8 cellular contexts compared by ENCODE assay signal in genomic region chr2:60756097-60757087, GRCh38. TPM values are rescaled to one million over a fixed set of nuclear protein-coding genes. Genes with fewer than 3 reads are reported as not detected.
DNase-seq lines count a peak whose midpoint lies in the region; ATAC-seq and TF ChIP-seq lines count a peak whose summit lies in the region.

Gene PAPOLG, plus strand, starts transcription at chr2:60756268. Its CDS starts 211 bp downstream, at chr2:60756479.

- DNase-seq in AG08395 (ENCODE audit: low spot score) (peak; percentile 98), NCI-H345 (lab: John Stamatoyannopoulos, UW) (peak; percentile 95), activated B cell treated with CpG ODN at 0.5 μM for 24 hours (peak; percentile 96), iris pigment epithelial cell (ENCODE audit: low read depth) (peak; percentile 93)
- peak; percentile 91 for DNase-seq in central memory CD4-positive, alpha-beta T cell
- peak; percentile 97 for DNase-seq in stimulated activated CD4-positive, alpha-beta T cell treated with anti-CD3 and anti-CD28 coated beads, Interleukin-12 subunit alpha, Interleukin-12 subunit beta, amount 100 ng/mL, for 4 hours

- H3K36me3 Mint-ChIP-seq in activated B cell treated with CpG ODN at 0.5 μM for 24 hours (ENCODE audit: low read depth): peaks cover 27% of the 10 kb centered on the region

- no peaks in the 10 kb centered on the region for H3K9me3 Mint-ChIP-seq in activated B cell treated with CpG ODN at 0.5 μM for 24 hours

- POLR2A ChIA-PET in activated B cell treated with CpG ODN at 0.5 μM for 24 hours (lab: Charles Lee): interaction anchor here (0.5 to 2.0 kb wide), 14 partner anchors 11 to 782 kb away, joined by 3 to 11 read pairs (median 5); partner anchors contain the start of genes PEX13, PUS10, REL and XPO1

- no peak for TF ChIP-seq CTCF in activated B cell treated with CpG ODN at 0.5 μM for 24 hours (IDR thresholded peaks at IDR 0.05)

- H3K4me3 Mint-ChIP-seq in activated B cell treated with CpG ODN at 0.5 μM for 24 hours: peak within 1 kb of the TSS; percentile 100

- TF ChIP-seq POLR2A in GM18951 (IDR thresholded peaks at IDR 0.05; ENCODE audit: extremely low read depth, insufficient read depth, insufficient read length): peak; percentile 83

- CTCF ChIA-PET in activated B cell treated with CpG ODN at 0.5 μM for 24 hours (lab: Charles Lee): interaction anchor here (1.0 to 1.4 kb wide), 2 partner anchors 9 to 49 kb away, joined by 3 read pairs; no protein-coding TSS in a partner anchor

- H3K4me1 Mint-ChIP-seq in activated B cell treated with CpG ODN at 0.5 μM for 24 hours: peaks cover 29% of the 10 kb centered on the region

- peak within 1 kb of the TSS; percentile 99 for H3K27ac Mint-ChIP-seq in activated B cell treated with CpG ODN at 0.5 μM for 24 hours

- ATAC-seq in HG03196 (IDR thresholded peaks at IDR 0.05; ENCODE audit: unreplicated experiment): peak; percentile 98
- ATAC-seq in activated B cell treated with CpG ODN at 0.5 μM for 24 hours (ENCODE audit: low read depth): peak; percentile 100

- in situ Hi-C loops in GM18951 (cut with MboI; ENCODE audit: low sequenced_read_pairs, unreplicated experiment): no loop called here

- intact Hi-C loops in activated B cell treated with CpG ODN at 0.5 μM for 24 hours (cut with micrococcal nuclease): loop anchor here (1.0 to 5.0 kb wide), 7 partner anchors 49 to 1098 kb away; partner anchors contain the start of genes FAM161A and SANBR

- H3K27me3 Mint-ChIP-seq in activated B cell treated with CpG ODN at 0.5 μM for 24 hours: no peaks in the 10 kb centered on the region

RNA-seq across cellular contexts. Expression of gene PAPOLG, which starts in this region (rescaled TPM):
- total RNA-seq in activated B cell treated with CpG ODN at 0.5 μM for 24 hours: 20.3 and 20.5 TPM in 2 replicates

Comparison
In these comparisons a context has a peak if more than half of its experiments do, and no peak if none do; other contexts are left out.
1. Peak in every context shown above with its lines: DNase-seq and ATAC-seq.